Comparison of ENCODE assay signal across 27 cellular contexts in the genomic region with DNA sequence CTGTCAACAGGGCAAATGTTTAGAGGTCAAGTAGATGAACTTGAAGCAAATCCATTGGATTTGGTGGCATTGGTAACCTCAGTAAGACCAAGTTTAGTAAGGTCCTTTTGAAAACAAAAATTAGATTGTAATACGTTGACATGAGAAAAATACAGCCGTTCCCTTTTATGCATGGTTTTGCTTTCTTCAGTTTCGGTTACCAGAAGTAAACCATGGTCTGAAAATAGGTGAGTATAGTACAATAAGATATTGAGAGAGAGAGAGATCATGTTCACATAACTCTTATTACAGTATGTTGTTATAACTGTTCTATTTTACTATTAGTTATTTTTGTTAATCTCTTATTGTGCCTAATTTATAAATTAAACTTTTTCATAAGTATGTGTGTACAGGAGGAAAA.
"Had no signal": no experiment of that assay in that cellular context is flagged by ENCODE, and none has a peak within 500 bp of the region (broad histone marks: within the 10 kb centered on the region; RNA-seq: fewer than 3 reads in every experiment).

No MANE protein-coding gene starts in this region.

- DNase-seq: islet precursor cell; left ventricle myocardium inferior; mesendoderm; naive B cell; natural killer cell; nephron progenitor cell; occipital lobe; psoas muscle; right lobe of liver; stimulated activated CD4-positive, alpha-beta T cell treated with anti-CD3 and anti-CD28 coated beads, Interleukin-1b, Interleukin-23, amount 100 ng/mL, for 48 hours; stimulated activated CD4-positive, alpha-beta T cell treated with anti-CD3 and anti-CD28 coated beads, Interleukin-2, amount 100 ng/mL, for 48 hours; stimulated activated CD4-positive, alpha-beta T cell treated with anti-CD3 and anti-CD28 coated beads, Interleukin-4, amount 100 ng/mL, for 4 hours; stimulated activated CD8-positive, alpha-beta memory T cell treated with anti-CD3 and anti-CD28 coated beads, Interleukin-4, amount 100 ng/mL, for 48 hours; stimulated activated naive CD4-positive, alpha-beta T cell treated with Interleukin-2 at 50 U/mL for 16 hours; stimulated activated naive CD8-positive, alpha-beta T cell treated with anti-CD3 and anti-CD28 coated beads, Interleukin-15, amount 100 ng/mL, for 72 hours; substantia nigra; uterus had no signal

- H3K27ac Mint-ChIP-seq: mesothelial cell of epicardium; naive B cell; natural killer cell; nephron progenitor cell; neural progenitor cell; stimulated activated memory B cell treated with anti-CD40 and anti-IgM and Interleukin-4, amounts not matched to agents 10 μg/mL and 1 μg/mL and 100 μg/mL, for 72 hours; stimulated activated naive CD8-positive, alpha-beta T cell treated with anti-CD3 and anti-CD28 coated beads, Interleukin-15, amount 100 ng/mL, for 72 hours; type B pancreatic cell had no signal

- H3K4me1 Mint-ChIP-seq: mesothelial cell of epicardium; naive B cell; natural killer cell; stimulated activated memory B cell treated with anti-CD40 and anti-IgM and Interleukin-4, amounts not matched to agents 10 μg/mL and 1 μg/mL and 100 μg/mL, for 72 hours; stimulated activated naive CD8-positive, alpha-beta T cell treated with anti-CD3 and anti-CD28 coated beads, Interleukin-15, amount 100 ng/mL, for 72 hours had no signal

- H3K27me3 ChIP-seq: neutrophil, right atrium auricular region, right lobe of liver, tibial nerve, uterus had no signal

- H3K4me3 Mint-ChIP-seq: mesothelial cell of epicardium; naive B cell; natural killer cell; nephron progenitor cell; neural progenitor cell; stimulated activated memory B cell treated with anti-CD40 and anti-IgM and Interleukin-4, amounts not matched to agents 10 μg/mL and 1 μg/mL and 100 μg/mL, for 72 hours; stimulated activated naive CD8-positive, alpha-beta T cell treated with anti-CD3 and anti-CD28 coated beads, Interleukin-15, amount 100 ng/mL, for 72 hours; type B pancreatic cell had no signal

- H3K36me3 ChIP-seq: left ventricle myocardium inferior, neural progenitor cell, neutrophil, right atrium auricular region, right lobe of liver, tibial nerve, uterus had no signal

- H3K4me1 ChIP-seq: parathyroid adenoma, psoas muscle, right atrium auricular region, right lobe of liver, tibial nerve, uterus had no signal

- H3K27ac ChIP-seq: left ventricle myocardium inferior, neural progenitor cell, neutrophil, parathyroid adenoma, psoas muscle, right atrium auricular region, right lobe of liver, tibial nerve, uterus had no signal

- H3K9me3 Mint-ChIP-seq: natural killer cell; stimulated activated memory B cell treated with anti-CD40 and anti-IgM and Interleukin-4, amounts not matched to agents 10 μg/mL and 1 μg/mL and 100 μg/mL, for 72 hours; stimulated activated naive CD8-positive, alpha-beta T cell treated with anti-CD3 and anti-CD28 coated beads, Interleukin-15, amount 100 ng/mL, for 72 hours had no signal

- H3K9me3 ChIP-seq: left ventricle myocardium inferior, neutrophil, psoas muscle, right atrium auricular region, right lobe of liver, tibial nerve, uterus had no signal

- H3K4me3 ChIP-seq: left ventricle myocardium inferior, lung, neural progenitor cell, psoas muscle, right atrium auricular region, right lobe of liver, smooth muscle cell, tibial nerve, uterus had no signal

- H3K4me2 ChIP-seq: neural progenitor cell, smooth muscle cell had no signal

- H3K27me3 Mint-ChIP-seq: stimulated activated memory B cell treated with anti-CD40 and anti-IgM and Interleukin-4, amounts not matched to agents 10 μg/mL and 1 μg/mL and 100 μg/mL, for 72 hours; stimulated activated naive CD8-positive, alpha-beta T cell treated with anti-CD3 and anti-CD28 coated beads, Interleukin-15, amount 100 ng/mL, for 72 hours; type B pancreatic cell had no signal

- H3K79me2 ChIP-seq: parathyroid adenoma had no signal

- H2AFZ ChIP-seq: neural progenitor cell, parathyroid adenoma had no signal

- ATAC-seq: natural killer cell; psoas muscle; right lobe of liver; stimulated activated memory B cell treated with anti-CD40 and anti-IgM and Interleukin-4, amounts not matched to agents 10 μg/mL and 1 μg/mL and 100 μg/mL, for 72 hours; stimulated activated naive CD8-positive, alpha-beta T cell treated with anti-CD3 and anti-CD28 coated beads, Interleukin-15, amount 100 ng/mL, for 72 hours had no signal

- H3K36me3 Mint-ChIP-seq: naive B cell; natural killer cell; neural progenitor cell; stimulated activated memory B cell treated with anti-CD40 and anti-IgM and Interleukin-4, amounts not matched to agents 10 μg/mL and 1 μg/mL and 100 μg/mL, for 72 hours; type B pancreatic cell had no signal

- H3K9ac ChIP-seq: neural progenitor cell, parathyroid adenoma had no signal
